ENCODE assay signal across 29 cellular contexts in the genomic region with DNA sequence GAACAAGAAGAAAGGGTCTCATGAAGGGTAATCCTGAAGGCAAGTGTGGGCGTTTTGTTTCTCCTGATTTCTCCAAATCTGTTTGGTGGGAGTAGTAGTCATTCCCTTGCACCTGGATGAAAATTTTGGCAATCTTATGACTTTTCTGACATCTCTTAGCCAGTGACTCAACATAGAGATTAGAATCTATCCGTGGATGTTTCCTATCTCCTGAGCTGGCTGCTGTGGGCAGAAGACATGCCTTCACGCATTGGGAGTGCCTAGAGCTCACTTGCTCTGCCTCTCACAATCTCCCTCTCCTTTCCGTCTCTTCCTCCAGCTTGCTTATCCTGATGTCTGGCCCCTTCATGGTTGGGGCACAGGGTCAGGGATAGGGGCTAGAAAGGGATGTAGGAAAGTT.
"Had no signal": no experiment of that assay in that cellular context is flagged by ENCODE, and none has a peak within 500 bp of the region (broad histone marks: within the 10 kb centered on the region; RNA-seq: fewer than 3 reads in every experiment).

No MANE protein-coding gene starts in this region.

- H3K36me3 ChIP-seq: SJCRH30 had no signal

- H3K27ac ChIP-seq: KMS-11, SJCRH30 had no signal

- H3K9me3 Mint-ChIP-seq: activated CD4-positive, alpha-beta memory T cell treated with anti-CD3 and anti-CD28 coated beads for 36 hours; activated CD4-positive, alpha-beta T cell treated with anti-CD3 and anti-CD28 coated beads, Interleukin-2, amount 10 ng/mL, durations not matched to agents 7 days and 5 days; activated naive CD4-positive, alpha-beta T cell treated with anti-CD3 and anti-CD28 coated beads for 36 hours; activated T-helper 17 cell treated with anti-CD3 and anti-CD28 coated beads, Interleukin-2, amount 50 U/mL, for 72 hours; T-helper 1 cell treated with Interleukin-12 subunit alpha and Interleukin-12 subunit beta and Interleukin-4 antibody, amounts not matched to agents 30 μg/mL and 1 μg/mL, for 36 hours had no signal

- H3K36me3 Mint-ChIP-seq: activated CD4-positive, alpha-beta memory T cell treated with anti-CD3 and anti-CD28 coated beads for 36 hours; activated naive CD8-positive, alpha-beta T cell; WTC11 had no signal

- H3K27me3 ChIP-seq: SJCRH30 had no signal

- H3K27ac Mint-ChIP-seq: activated CD4-positive, alpha-beta memory T cell treated with anti-CD3 and anti-CD28 coated beads for 36 hours; activated CD4-positive, alpha-beta T cell treated with anti-CD3 and anti-CD28 coated beads, Interleukin-2, amount 10 ng/mL, durations not matched to agents 7 days and 5 days; activated naive CD4-positive, alpha-beta T cell treated with anti-CD3 and anti-CD28 coated beads for 36 hours; activated naive CD8-positive, alpha-beta T cell; activated T-helper 17 cell treated with anti-CD3 and anti-CD28 coated beads, Interleukin-2, amount 50 U/mL, for 72 hours; T-helper 1 cell treated with Interleukin-12 subunit alpha and Interleukin-12 subunit beta and Interleukin-4 antibody, amounts not matched to agents 30 μg/mL and 1 μg/mL, for 36 hours; WTC11 had no signal

- H3K4me1 Mint-ChIP-seq: activated CD4-positive, alpha-beta T cell treated with anti-CD3 and anti-CD28 coated beads, Interleukin-2, amount 10 ng/mL, durations not matched to agents 7 days and 5 days; activated T-helper 17 cell treated with anti-CD3 and anti-CD28 coated beads, Interleukin-2, amount 50 U/mL, for 72 hours had no signal

- ATAC-seq: activated T-helper 17 cell treated with anti-CD3 and anti-CD28 coated beads, Interleukin-2, amount 50 U/mL, for 72 hours; Panc1; Right ventricle myocardium inferior; WTC11 had no signal

- H3K9ac ChIP-seq: KMS-11 had no signal

- H3K4me3 Mint-ChIP-seq: activated CD4-positive, alpha-beta memory T cell treated with anti-CD3 and anti-CD28 coated beads for 36 hours; activated CD4-positive, alpha-beta T cell treated with anti-CD3 and anti-CD28 coated beads, Interleukin-2, amount 10 ng/mL, durations not matched to agents 7 days and 5 days; activated naive CD4-positive, alpha-beta T cell treated with anti-CD3 and anti-CD28 coated beads for 36 hours; activated naive CD8-positive, alpha-beta T cell; activated T-helper 17 cell treated with anti-CD3 and anti-CD28 coated beads, Interleukin-2, amount 50 U/mL, for 72 hours; T-helper 1 cell treated with Interleukin-12 subunit alpha and Interleukin-12 subunit beta and Interleukin-4 antibody, amounts not matched to agents 30 μg/mL and 1 μg/mL, for 36 hours; WTC11 had no signal

- H3K4me3 ChIP-seq: SJCRH30 had no signal

- H3K27me3 Mint-ChIP-seq: activated naive CD8-positive, alpha-beta T cell had no signal

- DNase-seq: activated CD4-positive, alpha-beta memory T cell treated with anti-CD3 and anti-CD28 coated beads for 36 hours; activated CD4-positive, alpha-beta T cell treated with anti-CD3 and anti-CD28 coated beads for 1 hour; activated CD4-positive, alpha-beta T cell treated with anti-CD3 and anti-CD28 coated beads, Interleukin-2, amount 10 ng/mL, durations not matched to agents 7 days and 5 days; activated CD8-positive, alpha-beta memory T cell treated with anti-CD3 and anti-CD28 coated beads for 24 hours; activated gamma-delta T cell; activated naive CD4-positive, alpha-beta T cell treated with anti-CD3 and anti-CD28 coated beads for 36 hours; activated T-cell treated with anti-CD3 and anti-CD28 coated beads, Interleukin-2, amount 50 U/mL, for 48 hours; amygdala; cerebellar nuclear complex; MM.1S; NCI-H1105; NCI-H1436; NCI-H1694 treated with DMSO at 0.1 percent for 48 hours; NCI-H2029 treated with DMSO at 0.1 percent for 48 hours; NCI-H345; NCI-H510A; NCI-H526 treated with DMSO at 0.1 percent for 48 hours; NCI-H82; OCI-M1; RPMI8226; SJCRH30; T-helper 9 cell had no signal

- H3K4me2 ChIP-seq: KMS-11 had no signal
